15 cellular contexts compared by ENCODE assay signal in the genomic region with DNA sequence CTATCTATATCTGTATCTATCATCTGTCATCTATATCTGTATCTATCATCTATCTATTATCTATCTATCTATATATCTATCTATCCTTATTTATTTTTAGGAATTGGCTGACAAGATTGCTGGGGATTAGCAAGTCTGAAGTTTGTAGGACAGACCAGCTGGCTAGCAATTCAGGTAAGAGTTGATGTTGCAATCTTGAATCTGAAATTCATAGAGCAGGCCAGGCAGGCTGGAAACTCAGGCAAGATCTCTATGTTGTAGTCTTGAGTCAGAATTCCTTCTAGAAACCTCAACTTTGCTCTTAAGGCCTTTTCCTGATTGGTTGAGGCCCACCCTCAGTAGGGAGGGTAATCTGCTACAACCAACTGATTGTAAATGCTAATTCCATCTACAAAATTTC. TPM values are rescaled to one million over a fixed set of nuclear protein-coding genes. Genes with fewer than 3 reads are reported as not detected.
A peak's percentile ranks its signal among the peaks of the same experiment; 100 is the strongest.
DNase-seq lines count a peak whose midpoint lies in the region; FAIRE-seq and TF ChIP-seq lines count a peak whose summit lies in the region.
"Had no signal": no experiment of that assay in that cellular context is flagged by ENCODE, and none has a peak within 500 bp of the region (broad histone marks: within the 10 kb centered on the region; RNA-seq: fewer than 3 reads in every experiment).

No MANE protein-coding gene starts in this region.

- FAIRE-seq in bronchial epithelial cell (lab: Jason Lieb, UNC) = no peak
- no peak for FAIRE-seq in HTR-8/SVneo (lab: Jason Lieb, UNC)
- FAIRE-seq: GM19239, H1 had no signal

- DNase-seq in NCI-H82 (lab: John Stamatoyannopoulos, UW) (peak; percentile 61), bronchial epithelial cell (ENCODE audit: low read depth) (peak; percentile 21), iris pigment epithelial cell (ENCODE audit: low read depth) (peak; percentile 38), suprapubic skin (ENCODE audit: low spot score in 2 of 2) (no peak), HTR-8/SVneo (ENCODE audit: insufficient read length, low spot score) (no peak), NK-92 (lab: John Stamatoyannopoulos, UW; ENCODE audit: unreplicated experiment) (no peak), DMS 273 treated with DMSO at 0.1 percent for 48 hours (lab: John Stamatoyannopoulos, UW) (no peak)
- DNase-seq: AML-193; CD4-positive, alpha-beta T cell; DMS53; NCI-H146; NCI-H2081 treated with DMSO at 0.1 percent for 48 hours; NCI-H510A had no signal

- no peak for TF ChIP-seq EP300 in suprapubic skin (IDR thresholded peaks at IDR 0.05)

- H3K36me3 ChIP-seq in bronchial epithelial cell (ENCODE audit: control insufficient read depth, insufficient read depth, low read length) (no peaks in the 10 kb centered on the region), suprapubic skin (no peaks in the 10 kb centered on the region)

- H3K27me3 ChIP-seq in bronchial epithelial cell (ENCODE audit: control insufficient read depth, insufficient read depth, low read length) (no peaks in the 10 kb centered on the region), suprapubic skin (no peaks in the 10 kb centered on the region)

- TF ChIP-seq CTCF in bronchial epithelial cell (IDR thresholded peaks at IDR 0.05; ENCODE audit: insufficient read depth, low read length, severe bottlenecking) = no peak
- no peak for TF ChIP-seq CTCF in suprapubic skin (IDR thresholded peaks at IDR 0.05)

- peak overlapping the region; percentile 54 for H3K27ac ChIP-seq in suprapubic skin

- H3K4me1 ChIP-seq in suprapubic skin = peaks cover 27% of the 10 kb centered on the region

- no peak for TF ChIP-seq POLR2A in suprapubic skin (IDR thresholded peaks at IDR 0.05)

- H3K4me3 ChIP-seq in bronchial epithelial cell (ENCODE audit: low read depth, low read length) (no peak overlapping the region), suprapubic skin (no peak overlapping the region)

- no peaks in the 10 kb centered on the region for H3K9me3 ChIP-seq in suprapubic skin

RNA-seq across cellular contexts. Expression of a gene that starts 19.1 kb away (rescaled TPM):
- total RNA-seq in bronchial epithelial cell (70.6 and 95.6 TPM in 2 replicates), suprapubic skin (100 to 1,000 TPM in 3 of 4 donors, 10 to 100 TPM in 1; 72.5 to 109 (median 105) TPM)

RNA-seq across cellular contexts. Expression of a gene that starts 47.1 kb away (rescaled TPM):
- total RNA-seq in bronchial epithelial cell (6.3 and 10.1 TPM in 2 replicates), suprapubic skin (10 to 100 TPM; 19.3 to 28.5 (median 20.5) TPM)

Comparison
In these comparisons a context has a peak if more than half of its experiments do, and no peak if none do; other contexts are left out.
1. DNase-seq: peak in NCI-H82 (single experiment), bronchial epithelial cell (single experiment) and iris pigment epithelial cell (single experiment); none in suprapubic skin (0 of 2), HTR-8/SVneo (single experiment), NK-92 (single experiment) and DMS 273 treated with DMSO at 0.1 percent for 48 hours (single experiment).